Comparison of ENCODE assay signal across 1 cellular context in genomic region chr4:158770671-158771070, GRCh38.
TF ChIP-seq lines count a peak whose summit lies in the region.

No MANE protein-coding gene starts in this region.

TF ChIP-seq in GM23338, 12 proteins besides CTCF, POLR2A, EP300 and RAD21 (continued from another document):
- TF ChIP-seq ZNF114 (CRISPR knock-in tag; IDR thresholded peaks at IDR 0.05) (no peak), STAT1 (IDR thresholded peaks at IDR 0.05; ENCODE audit: unreplicated experiment) (no peak), JUNB (IDR thresholded peaks at IDR 0.05; ENCODE audit: unreplicated experiment) (no peak), ETS1 (IDR thresholded peaks at IDR 0.05) (no peak), REST (IDR thresholded peaks at IDR 0.05; ENCODE audit: unreplicated experiment) (no peak), EZH2 (IDR thresholded peaks at IDR 0.05; ENCODE audit: low read depth, unreplicated experiment) (no peak), POLR2AphosphoS5 (IDR thresholded peaks at IDR 0.05; ENCODE audit: low read depth) (no peak)
TF ChIP-seq in GM23338: peak in this region for 0.
